2 cellular contexts compared by ENCODE assay signal in the genomic region with DNA sequence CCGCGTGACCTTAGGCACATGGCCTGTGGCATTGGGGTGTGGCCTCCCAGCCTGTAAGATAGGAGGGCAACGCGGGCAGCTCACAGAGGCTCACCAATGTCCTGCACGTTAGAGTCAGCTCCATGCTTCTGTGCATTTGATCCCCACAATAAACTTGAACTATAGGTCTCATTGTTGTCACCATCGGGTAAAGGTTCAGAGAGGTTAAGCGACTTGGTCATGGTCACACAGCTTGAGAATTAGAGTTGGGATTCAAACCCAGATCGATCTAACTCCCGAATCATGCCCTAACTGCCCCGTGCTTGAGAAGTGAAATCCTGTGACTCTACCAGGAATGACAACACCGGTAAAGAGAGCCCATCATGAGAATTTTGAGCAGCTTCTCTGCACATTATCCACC.
TF ChIP-seq lines count a peak whose summit lies in the region.

No MANE protein-coding gene starts in this region.

TF ChIP-seq in HepG2, 621 proteins besides CTCF, POLR2A, EP300 and RAD21:
- TF ChIP-seq ZNF768 (CRISPR knock-in tag; IDR thresholded peaks at IDR 0.05), result peak; percentile 93
- no peak for TF ChIP-seq TEAD3 (CRISPR knock-in tag; optimal IDR thresholded peaks at IDR 0.05; ENCODE audit: borderline replicate concordance)
- TF ChIP-seq, protein P1, sequence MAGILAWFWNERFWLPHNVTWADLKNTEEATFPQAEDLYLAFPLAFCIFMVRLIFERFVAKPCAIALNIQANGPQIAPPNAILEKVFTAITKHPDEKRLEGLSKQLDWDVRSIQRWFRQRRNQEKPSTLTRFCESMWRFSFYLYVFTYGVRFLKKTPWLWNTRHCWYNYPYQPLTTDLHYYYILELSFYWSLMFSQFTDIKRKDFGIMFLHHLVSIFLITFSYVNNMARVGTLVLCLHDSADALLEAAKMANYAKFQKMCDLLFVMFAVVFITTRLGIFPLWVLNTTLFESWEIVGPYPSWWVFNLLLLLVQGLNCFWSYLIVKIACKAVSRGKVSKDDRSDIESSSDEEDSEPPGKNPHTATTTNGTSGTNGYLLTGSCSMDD (CRISPR knock-in tag; IDR thresholded peaks at IDR 0.05), result no peak
- peak; percentile 61; the same call in 1 of the 2 replicates for TF ChIP-seq ZMYM3 (CRISPR knock-in tag; IDR thresholded peaks at IDR 0.05)
- TF ChIP-seq NCOA1 (CRISPR knock-in tag; IDR thresholded peaks at IDR 0.05), result no peak
- TF ChIP-seq IKZF1 (IDR thresholded peaks at IDR 0.05), result no peak
- TF ChIP-seq CREB1 (IDR thresholded peaks at IDR 0.05), result no peak
- no peak for TF ChIP-seq CREB1 (CRISPR knock-in tag; IDR thresholded peaks at IDR 0.05)
- TF ChIP-seq ZNF577 (CRISPR knock-in tag; IDR thresholded peaks at IDR 0.05; ENCODE audit: borderline replicate concordance, low read depth), result no peak
- no peak for TF ChIP-seq ZNF790 (CRISPR knock-in tag; IDR thresholded peaks at IDR 0.05; ENCODE audit: borderline replicate concordance)
- TF ChIP-seq, protein P2, sequence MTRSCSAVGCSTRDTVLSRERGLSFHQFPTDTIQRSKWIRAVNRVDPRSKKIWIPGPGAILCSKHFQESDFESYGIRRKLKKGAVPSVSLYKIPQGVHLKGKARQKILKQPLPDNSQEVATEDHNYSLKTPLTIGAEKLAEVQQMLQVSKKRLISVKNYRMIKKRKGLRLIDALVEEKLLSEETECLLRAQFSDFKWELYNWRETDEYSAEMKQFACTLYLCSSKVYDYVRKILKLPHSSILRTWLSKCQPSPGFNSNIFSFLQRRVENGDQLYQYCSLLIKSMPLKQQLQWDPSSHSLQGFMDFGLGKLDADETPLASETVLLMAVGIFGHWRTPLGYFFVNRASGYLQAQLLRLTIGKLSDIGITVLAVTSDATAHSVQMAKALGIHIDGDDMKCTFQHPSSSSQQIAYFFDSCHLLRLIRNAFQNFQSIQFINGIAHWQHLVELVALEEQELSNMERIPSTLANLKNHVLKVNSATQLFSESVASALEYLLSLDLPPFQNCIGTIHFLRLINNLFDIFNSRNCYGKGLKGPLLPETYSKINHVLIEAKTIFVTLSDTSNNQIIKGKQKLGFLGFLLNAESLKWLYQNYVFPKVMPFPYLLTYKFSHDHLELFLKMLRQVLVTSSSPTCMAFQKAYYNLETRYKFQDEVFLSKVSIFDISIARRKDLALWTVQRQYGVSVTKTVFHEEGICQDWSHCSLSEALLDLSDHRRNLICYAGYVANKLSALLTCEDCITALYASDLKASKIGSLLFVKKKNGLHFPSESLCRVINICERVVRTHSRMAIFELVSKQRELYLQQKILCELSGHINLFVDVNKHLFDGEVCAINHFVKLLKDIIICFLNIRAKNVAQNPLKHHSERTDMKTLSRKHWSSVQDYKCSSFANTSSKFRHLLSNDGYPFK (CRISPR knock-in tag; IDR thresholded peaks at IDR 0.05; ENCODE audit: borderline replicate concordance), result no peak
- no peak for TF ChIP-seq KMT2B (CRISPR knock-in tag; IDR thresholded peaks at IDR 0.05)

TF ChIP-seq in H1, 55 proteins besides CTCF, POLR2A, EP300 and RAD21 (continued from another document):
- no peak for TF ChIP-seq RXRA (IDR thresholded peaks at IDR 0.05; ENCODE audit: insufficient read depth, low read depth, low read length)
